In genomic region chr2:109195193-109196045, GRCh38 we compare ENCODE assay signal across 1 cellular context.
TF ChIP-seq lines count a peak whose summit lies in the region.

No MANE protein-coding gene starts in this region.

TF ChIP-seq in GM23338, 12 proteins besides CTCF, POLR2A, EP300 and RAD21 (continued from another document):
- TF ChIP-seq ZNF462 (CRISPR knock-in tag; IDR thresholded peaks at IDR 0.05): no peak
TF ChIP-seq in GM23338: peak in this region for 0.
